8 cellular contexts compared by ENCODE assay signal in genomic region chr14:21852061-21852664, GRCh38.
A peak's percentile ranks its signal among the peaks of the same experiment; 100 is the strongest.
DNase-seq lines count a peak whose midpoint lies in the region; ATAC-seq and TF ChIP-seq lines count a peak whose summit lies in the region.

No MANE protein-coding gene starts in this region.

- no peak overlapping the region for H3K9ac ChIP-seq in smooth muscle cell (ENCODE audit: low read depth)

- WGBS in smooth muscle cell (ENCODE audit: low lambda C conversion rate): 3% methylated on average over 4 of the region's 4 CpGs

- H3K4me3 ChIP-seq in left ventricle myocardium inferior (no peak overlapping the region), smooth muscle cell (no peak overlapping the region)

- TF ChIP-seq CTCF in left ventricle myocardium inferior (IDR thresholded peaks at IDR 0.05; ENCODE audit: borderline replicate concordance): peak; percentile 59
- peak; percentile 68 for TF ChIP-seq CTCF in smooth muscle cell (IDR thresholded peaks at IDR 0.05; ENCODE audit: borderline replicate concordance, insufficient read depth, poor library complexity, severe bottlenecking)

- H3K79me2 ChIP-seq in smooth muscle cell (ENCODE audit: low read depth): no peaks in the 10 kb centered on the region

- peak; percentile 63 for ATAC-seq in GM19468 (IDR thresholded peaks at IDR 0.05; ENCODE audit: extremely low read depth, unreplicated experiment)
- ATAC-seq in HG03460 (IDR thresholded peaks at IDR 0.05; ENCODE audit: unreplicated experiment): no peak

- DNase-seq in AML-193 (lab: John Stamatoyannopoulos, UW) (peak; percentile 55 to 61), RKO (ENCODE audit: low spot score) (peak; percentile 37), left ventricle myocardium inferior (no peak), smooth muscle cell (lab: John Stamatoyannopoulos, UW; ENCODE audit: unreplicated experiment) (no peak), cerebellar nuclear complex (lab: John Stamatoyannopoulos, UW) (no peak)
- DNase-seq in activated effector memory CD4-positive, alpha-beta T cell treated with Interleukin-2 at 50 U/mL for 16 hours: peak; percentile 57

- H3K4me1 ChIP-seq in left ventricle myocardium inferior (no peaks in the 10 kb centered on the region), smooth muscle cell (ENCODE audit: low read depth) (no peaks in the 10 kb centered on the region)

- H2AFZ ChIP-seq in smooth muscle cell (ENCODE audit: low read depth): peak overlapping the region; percentile 24

- H4K20me1 ChIP-seq in smooth muscle cell (ENCODE audit: low read depth): no peaks in the 10 kb centered on the region

- H3K4me2 ChIP-seq in smooth muscle cell: no peak overlapping the region

- H3K27me3 ChIP-seq in left ventricle myocardium inferior (ENCODE audit: low read depth): peaks cover 30% of the 10 kb centered on the region
- peaks cover 19% of the 10 kb centered on the region for H3K27me3 ChIP-seq in smooth muscle cell (ENCODE audit: low read depth)

- no peaks in the 10 kb centered on the region for H3K36me3 ChIP-seq in left ventricle myocardium inferior
- no peaks in the 10 kb centered on the region for H3K36me3 ChIP-seq in smooth muscle cell (ENCODE audit: low read depth)

- intact Hi-C loops in left ventricle myocardium inferior (cut with micrococcal nuclease): no loop called here

- no peaks in the 10 kb centered on the region for H3F3A ChIP-seq in smooth muscle cell (ENCODE audit: low read depth)

- H3K9me3 ChIP-seq in left ventricle myocardium inferior (replicated peaks) (no peaks in the 10 kb centered on the region), smooth muscle cell (replicated peaks; ENCODE audit: low read depth) (no peaks in the 10 kb centered on the region)

- H3K27ac ChIP-seq in left ventricle myocardium inferior (replicated peaks) (no peak overlapping the region), smooth muscle cell (ENCODE audit: low read depth) (no peak overlapping the region)

Comparison
In these comparisons a context has a peak if more than half of its experiments do, and no peak if none do; other contexts are left out.
1. DNase-seq: peak in AML-193 (2 of 2), RKO (single experiment) and activated effector memory CD4-positive, alpha-beta T cell treated with Interleukin-2 at 50 U/mL for 16 hours (single experiment); none in left ventricle myocardium inferior (single experiment), smooth muscle cell (single experiment) and cerebellar nuclear complex (0 of 2).